8 cellular contexts compared by ENCODE assay signal in genomic region chr12:106135781-106136180, GRCh38. TPM values are rescaled to one million over a fixed set of nuclear protein-coding genes. Genes with fewer than 3 reads are reported as not detected.
DNase-seq lines count a peak whose midpoint lies in the region; ATAC-seq, FAIRE-seq and TF ChIP-seq lines count a peak whose summit lies in the region.

No MANE protein-coding gene starts in this region.

- H3K4me2 ChIP-seq in A549 (peak overlapping the region; percentile 93), IMR-90 (ENCODE audit: low read depth, low read length) (peak overlapping the region; percentile 82)

- peak overlapping the region; percentile 77 for H2BK15ac ChIP-seq in IMR-90 (ENCODE audit: low read depth, low read length)

- TF ChIP-seq CTCF in A549 (IDR thresholded peaks at IDR 0.05): no peak
- no peak for TF ChIP-seq CTCF in IMR-90 (conservative IDR thresholded peaks at IDR 0.05; ENCODE audit: low read depth, low read length)

- H2BK120ac ChIP-seq in IMR-90 (ENCODE audit: low read depth, low read length): peak overlapping the region; percentile 79

- no peaks in the 10 kb centered on the region for H3K9me3 ChIP-seq in A549
- H3K9me3 ChIP-seq in IMR-90 (ENCODE audit: control insufficient read depth, insufficient read depth, low read length): no peaks in the 10 kb centered on the region

- ATAC-seq in A549 (no peak), IMR-90 (ENCODE audit: low read depth) (no peak), HG03095 (IDR thresholded peaks at IDR 0.05; ENCODE audit: unreplicated experiment) (no peak), GM18517 (IDR thresholded peaks at IDR 0.05; ENCODE audit: unreplicated experiment) (no peak)

- no peaks in the 10 kb centered on the region for H3K36me3 ChIP-seq in IMR-90 (ENCODE audit: control insufficient read depth, insufficient read depth, low read length)

- H3K9me1 ChIP-seq in IMR-90 (ENCODE audit: insufficient read depth, low read length): peaks cover 25% of the 10 kb centered on the region

- 2% methylated on average over 4 of the region's 4 CpGs for WGBS in A549 (ENCODE audit: missing lambda C conversion rate)
- WGBS in IMR-90 (ENCODE audit: extremely low coverage in 2 of 2, insufficient read length in 1 of 2), 2 experiments: 0% methylated on average over 1 of the region's 4 CpGs; no CpG with 5 or more reads in 1 of the 2 experiments

- H3K4me1 ChIP-seq in A549: peaks cover 70% of the 10 kb centered on the region
- peaks cover 29% of the 10 kb centered on the region for H3K4me1 ChIP-seq in IMR-90 (ENCODE audit: control insufficient read depth, insufficient read depth, low read length)

- H3K27me3 ChIP-seq in IMR-90 (ENCODE audit: control insufficient read depth, insufficient read depth, low read length): no peaks in the 10 kb centered on the region

- intact Hi-C loops in IMR-90 (cut with micrococcal nuclease): loop anchor here (1.0 to 2.0 kb wide), 8 partner anchors 51 to 715 kb away; no protein-coding TSS in a partner anchor

- peaks cover 33% of the 10 kb centered on the region; the same call in 1 of the 2 replicates for H4K20me1 ChIP-seq in IMR-90 (ENCODE audit: insufficient read depth, low read length)

- TF ChIP-seq RAD21 in A549 (conservative IDR thresholded peaks at IDR 0.05 in 1 of 2, IDR thresholded peaks at IDR 0.05 in 1 of 2): no peak
- no peak for TF ChIP-seq RAD21 in IMR-90 (IDR thresholded peaks at IDR 0.05; ENCODE audit: low read length)

- in situ Hi-C loops in IMR-90 (cut with MboI; ENCODE audit: low sequenced_read_pairs): no loop called here

- no peak overlapping the region for H3K56ac ChIP-seq in IMR-90 (ENCODE audit: extremely low read depth, insufficient read depth, low read length)

- H3K4me3 ChIP-seq in A549 (peak overlapping the region; percentile 83), IMR-90 (ENCODE audit: insufficient read depth, low read depth, low read length) (peak overlapping the region; percentile 10; the same call in 1 of the 2 replicates)

- no peak for TF ChIP-seq EP300 in A549 (IDR thresholded peaks at IDR 0.05)

- peaks cover 28 to 76% of the 10 kb centered on the region in 2 experiments for H3K79me1 ChIP-seq in IMR-90 (ENCODE audit: low read depth in 1 of 2, low read length in 2 of 2)

- DNase-seq in A549 (ENCODE audit: low read depth in 1 of 2, low spot score in 1 of 2) (peak in 1 of 2 experiments; percentile 43), IMR-90 (peak; percentile 55), dermis blood vessel endothelial cell (peak; percentile 72), midbrain (lab: John Stamatoyannopoulos, UW) (peak; percentile 61), HUDEP-2 (lab: John Stamatoyannopoulos, UW; ENCODE audit: unreplicated experiment in 76 of 76) (no peak), foreskin melanocyte (no peak)

- peak overlapping the region; percentile 59 for H3K18ac ChIP-seq in IMR-90 (ENCODE audit: low read depth, low read length)

- H4K5ac ChIP-seq in IMR-90 (ENCODE audit: low read depth, low read length): peak overlapping the region; percentile 73

- H3K27ac ChIP-seq in A549: peak overlapping the region; percentile 99
- peak overlapping the region; percentile 15; the same call in 1 of the 2 replicates for H3K27ac ChIP-seq in IMR-90 (ENCODE audit: insufficient read depth, low read length)

- H3K4ac ChIP-seq in IMR-90 (ENCODE audit: low read depth, low read length): peak overlapping the region; percentile 78

- peak overlapping the region; percentile 53 for H3K14ac ChIP-seq in IMR-90 (replicated peaks; ENCODE audit: low read depth, low read length)

- dilution Hi-C loops in IMR-90 (cut with HindIII; ENCODE audit: low sequenced_read_pairs, unreplicated experiment): no loop called here

- peak overlapping the region; percentile 37 for H3K9ac ChIP-seq in IMR-90 (ENCODE audit: low read depth, low read length)

- peak overlapping the region; percentile 39 for H3K23ac ChIP-seq in IMR-90 (ENCODE audit: low read depth, low read length)

- no peak for TF ChIP-seq POLR2A in A549 (IDR thresholded peaks at IDR 0.05; ENCODE audit: low read length)
- no peak for TF ChIP-seq POLR2A in IMR-90 (IDR thresholded peaks at IDR 0.05; ENCODE audit: low read depth, low read length)

- peak overlapping the region; percentile 58; the same call in 1 of the 2 replicates for H2AK5ac ChIP-seq in IMR-90 (ENCODE audit: low read depth, low read length)

- peak overlapping the region; percentile 17 to 64; a peak in 2 of 4 replicates for H4K8ac ChIP-seq in IMR-90 (ENCODE audit: low read depth in 2 of 2, low read length in 2 of 2)

- H2BK5ac ChIP-seq in IMR-90 (ENCODE audit: low read depth, low read length, poor library complexity, severe bottlenecking): peak overlapping the region; percentile 50

- POLR2A ChIA-PET in A549 (lab: Yijun Ruan, JAX) (interaction anchor here (0.6 to 4.0 kb wide), 5 partner anchors 9 to 213 kb away, joined by 3 to 16 read pairs (median 4); no protein-coding TSS in a partner anchor), IMR-90 (lab: Charles Lee; ENCODE audit: unreplicated experiment) (interaction anchor here (2.1 kb wide), 1 partner anchor 715 kb away, joined by 7 read pairs; no protein-coding TSS in a partner anchor)

- FAIRE-seq in A549 (lab: Jason Lieb, UNC): no peak

- peak overlapping the region; percentile 85 for H4K91ac ChIP-seq in IMR-90 (ENCODE audit: insufficient read depth, low read depth, low read length)

- no TSS peak for BruUV-seq in IMR-90 (replicated peaks; lab: Mats Ljungman, UMichigan)

- H2BK20ac ChIP-seq in IMR-90 (ENCODE audit: low read depth, low read length): peak overlapping the region; percentile 74

- H2AFZ ChIP-seq in IMR-90 (replicated peaks; ENCODE audit: low read length, poor library complexity): no peak overlapping the region

- CTCF ChIA-PET in A549 (lab: Yijun Ruan, JAX): interaction anchor here (0.5 to 10.0 kb wide), 73 partner anchors 9 to 759 kb away, joined by 3 to 135 read pairs (median 4); no protein-coding TSS in a partner anchor
- CTCF ChIA-PET in IMR-90 (lab: Yijun Ruan, JAX): interaction anchor here (0.6 to 4.5 kb wide), 18 partner anchors 9 to 743 kb away, joined by 3 to 26 read pairs (median 4); no protein-coding TSS in a partner anchor

- H2AK9ac ChIP-seq in IMR-90 (replicated peaks; ENCODE audit: low read depth, low read length, poor library complexity): peak overlapping the region; percentile 8

TF ChIP-seq in A549, 52 proteins besides CTCF, POLR2A, EP300 and RAD21:
- 0 out of 2 replicates have a peak, but pooled peaks have one; percentile 6 for TF ChIP-seq FOSL2 (IDR thresholded peaks at IDR 0.05)
- TF ChIP-seq FOSL2 (CRISPR knock-in tag; IDR thresholded peaks at IDR 0.05): no peak; the same call in 1 of the 2 replicates
- 0 out of 5 replicates have a peak, but pooled peaks of 1 of the 2 experiments have one; percentile 29 for TF ChIP-seq JUN (IDR thresholded peaks at IDR 0.05)
- no peak for TF ChIP-seq NFE2L2 (conservative IDR thresholded peaks at IDR 0.05; ENCODE audit: low read length)

TF ChIP-seq in IMR-90, 13 proteins besides CTCF, POLR2A, EP300 and RAD21:
- TF ChIP-seq MXI1 (IDR thresholded peaks at IDR 0.05; ENCODE audit: borderline replicate concordance, low read depth, low read length): no peak

RNA-seq across cellular contexts. Expression of gene NUAK1, which starts 3.0 kb away (rescaled TPM):
- 22.3 and 25.4 TPM in 2 replicates for polyA plus RNA-seq in A549 (2011; rRNA removed)
- polyA plus RNA-seq in A549 (2012; cell fraction: cytosol; rRNA removed): 10.1 and 12.6 TPM in 2 replicates
- polyA plus RNA-seq in A549 (2012; cell fraction: nucleus; rRNA removed): 15.0 and 19.7 TPM in 2 replicates
- 18.1 to 23.5 TPM (median 20.8 TPM) in 3 replicates for polyA plus RNA-seq in A549 (2017; fragmentation: RNase III; extraction: RNeasy Plus Mini Kit Qiagen cat#74134 plus additional on column Dnase treatment)
- 36.7 and 38.4 TPM in 2 replicates for polyA minus RNA-seq in A549 (2011; rRNA and poly(A)+ RNA removed)
- 8.8 and 8.9 TPM in 2 replicates for total RNA-seq in IMR-90 (2012; rRNA removed)
- polyA plus RNA-seq in IMR-90 (2012; rRNA removed): 4.8 and 4.9 TPM in 2 replicates
- polyA plus RNA-seq in IMR-90 (2012; cell fraction: cytosol; rRNA removed): 3.0 and 3.1 TPM in 2 replicates
- polyA plus RNA-seq in IMR-90 (2012; cell fraction: nucleus; rRNA removed; ENCODE audit: low replicate concordance): 4.5 and 10.4 TPM in 2 replicates
- total RNA-seq in dermis blood vessel endothelial cell: 73.9 and 158 TPM in 2 replicates

Comparison
In these comparisons a context has a peak if more than half of its experiments do, and no peak if none do; other contexts are left out.
1. DNase-seq: peak in IMR-90 (single experiment), dermis blood vessel endothelial cell (single experiment) and midbrain (single experiment); none in HUDEP-2 (0 of 76) and foreskin melanocyte (single experiment).